15 cellular contexts compared by ENCODE assay signal in genomic region chr1:85182700-85183099, GRCh38.
"Had no signal": no experiment of that assay in that cellular context is flagged by ENCODE, and none has a peak within 500 bp of the region (broad histone marks: within the 10 kb centered on the region; RNA-seq: fewer than 3 reads in every experiment).

No MANE protein-coding gene starts in this region.

- H3K4me1 ChIP-seq: breast epithelium, thyroid gland had no signal

- H3K9me3 Mint-ChIP-seq: T-helper 2 cell treated with Interferon-gamma antibody and Interleukin-4, amounts not matched to agents 5 μg/mL and 100 μg/mL, for 36 hours had no signal

- H3K4me3 ChIP-seq: breast epithelium, coronary artery, mucosa of descending colon, thyroid gland had no signal

- H3K27ac ChIP-seq: breast epithelium, coronary artery, epithelial cell of prostate, thyroid gland had no signal

- DNase-seq: activated T-cell treated with anti-CD3 and anti-CD28 coated beads, Interleukin-2, amount 50 U/mL, for 1 hour; cerebellar nuclear complex; hypothalamus; mesenchymal stem cell; mucosa of descending colon; nucleus accumbens; stimulated activated CD4-positive, alpha-beta T cell treated with anti-CD3 and anti-CD28 coated beads, Interleukin-4, amount 100 ng/mL, for 24 hours; stimulated activated naive CD4-positive, alpha-beta T cell treated with Interleukin-2 at 50 U/mL for 16 hours; thyroid gland had no signal

- H3K27ac Mint-ChIP-seq: activated naive CD4-positive, alpha-beta T cell treated with anti-CD3 and anti-CD28 coated beads, Interleukin-2, amount 50 U/mL, for 72 hours; T-helper 2 cell treated with Interferon-gamma antibody and Interleukin-4, amounts not matched to agents 5 μg/mL and 100 μg/mL, for 36 hours had no signal

- H3K36me3 ChIP-seq: breast epithelium had no signal

- H3K4me3 Mint-ChIP-seq: T-helper 2 cell treated with Interferon-gamma antibody and Interleukin-4, amounts not matched to agents 5 μg/mL and 100 μg/mL, for 36 hours had no signal

- H3K9me3 ChIP-seq: breast epithelium, mucosa of descending colon, thyroid gland had no signal

- H3K27me3 ChIP-seq: breast epithelium, thyroid gland had no signal

- ATAC-seq: activated naive CD4-positive, alpha-beta T cell treated with anti-CD3 and anti-CD28 coated beads, Interleukin-2, amount 50 U/mL, for 72 hours; mucosa of descending colon; SK-N-SH treated with all-trans-retinoic acid at 6 μM for 48 hours had no signal
